In genomic region chr16:4681471-4682083, GRCh38 we compare ENCODE assay signal across 1 cellular context.
TF ChIP-seq lines count a peak whose summit lies in the region.

No MANE protein-coding gene starts in this region.

TF ChIP-seq in liver, 16 proteins besides CTCF, POLR2A, EP300 and RAD21 (continued from another document):
- TF ChIP-seq MAX (IDR thresholded peaks at IDR 0.05) = no peak
- no peak for TF ChIP-seq SP1 (IDR thresholded peaks at IDR 0.05)
- no peak for TF ChIP-seq GABPA (IDR thresholded peaks at IDR 0.05 in 1 of 2, conservative IDR thresholded peaks at IDR 0.05 in 1 of 2)
